Comparison of ENCODE assay signal across 8 cellular contexts in the genomic region with DNA sequence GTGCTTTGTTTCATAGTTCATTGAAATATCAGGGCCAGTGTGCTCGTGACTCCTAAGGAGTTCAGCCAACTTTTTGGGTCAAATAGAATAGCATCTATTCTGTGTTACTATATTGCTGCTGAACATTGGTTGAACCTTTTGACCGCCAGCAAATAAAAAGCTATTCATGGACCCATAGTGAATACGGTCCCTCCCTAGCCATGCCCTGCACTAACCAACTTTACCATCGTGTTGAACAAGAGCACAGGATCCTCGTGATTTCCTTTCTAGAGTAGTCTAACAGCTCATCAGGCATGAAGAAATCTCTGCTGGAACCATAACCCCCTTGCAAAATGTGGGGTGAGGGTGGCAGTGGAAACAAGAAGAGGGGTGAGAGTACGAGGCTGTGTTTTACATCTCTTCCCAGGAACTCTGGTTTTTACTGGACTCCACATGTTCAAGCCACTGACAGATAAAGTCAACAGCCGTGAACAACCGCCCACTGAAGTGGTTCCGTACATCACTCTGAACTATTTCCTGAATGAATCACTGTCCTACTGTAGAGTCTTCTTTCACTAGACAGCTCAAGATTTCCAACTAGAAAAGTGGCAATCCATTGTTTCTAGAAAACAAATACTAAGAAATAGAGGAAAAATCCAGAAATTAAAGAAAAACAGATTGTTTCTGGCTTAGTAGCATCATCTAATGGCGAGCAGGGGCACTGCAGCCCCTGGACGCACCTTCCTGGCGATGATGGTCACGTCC.
DNase-seq lines count a peak whose midpoint lies in the region; ATAC-seq and TF ChIP-seq lines count a peak whose summit lies in the region.

No MANE protein-coding gene starts in this region.

- no peak overlapping the region for H3K4me3 ChIP-seq in right atrium auricular region

- H3K27ac ChIP-seq in right atrium auricular region = no peak overlapping the region

- H3K36me3 ChIP-seq in right atrium auricular region = no peaks in the 10 kb centered on the region

- H3K4me1 ChIP-seq in right atrium auricular region = peaks cover 0 to 6% of the 10 kb centered on the region in 2 donors

- H3K27me3 ChIP-seq in right atrium auricular region = no peaks in the 10 kb centered on the region

- ATAC-seq in HG02678 (IDR thresholded peaks at IDR 0.05; ENCODE audit: unreplicated experiment) = no peak
- no peak for ATAC-seq in GM18858 (IDR thresholded peaks at IDR 0.05; ENCODE audit: unreplicated experiment)

- peaks cover 0 to 6% of the 10 kb centered on the region in 2 donors for H3K9me3 ChIP-seq in right atrium auricular region

- peak; percentile 79 for DNase-seq in COLO829 (ENCODE audit: low spot score)
- peak; percentile 69 for DNase-seq in HT1080 (ENCODE audit: low read depth)
- DNase-seq in activated T-helper 9 cell treated with anti-CD3 and anti-CD28 coated beads, Interleukin-2, amount 50 U/mL, for 16 hours (ENCODE audit: low read depth) = peak; percentile 5
- no peak for DNase-seq in right atrium auricular region (ENCODE audit: low spot score)
- DNase-seq in stimulated activated CD4-positive, alpha-beta T cell treated with anti-CD3 and anti-CD28 coated beads, Interleukin-2, amount 100 ng/mL, for 24 hours = peak; percentile 41 to 50
- no peak for DNase-seq in activated CD4-positive, CD25-positive, alpha-beta regulatory T cell treated with anti-CD3 and anti-CD28 coated beads, Interleukin-2, amount 50 U/mL, for 72 hours

- TF ChIP-seq CTCF in right atrium auricular region (IDR thresholded peaks at IDR 0.05) = peak; percentile 70 to 95

Comparison
In these comparisons a context has a peak if more than half of its experiments do, and no peak if none do; other contexts are left out.
1. DNase-seq: peak in COLO829 (single experiment), HT1080 (single experiment), activated T-helper 9 cell treated with anti-CD3 and anti-CD28 coated beads, Interleukin-2, amount 50 U/mL, for 16 hours (single experiment) and stimulated activated CD4-positive, alpha-beta T cell treated with anti-CD3 and anti-CD28 coated beads, Interleukin-2, amount 100 ng/mL, for 24 hours (2 of 2); none in right atrium auricular region (single experiment) and activated CD4-positive, CD25-positive, alpha-beta regulatory T cell treated with anti-CD3 and anti-CD28 coated beads, Interleukin-2, amount 50 U/mL, for 72 hours (single experiment).